Comparison of ENCODE assay signal across 28 cellular contexts in the genomic region with DNA sequence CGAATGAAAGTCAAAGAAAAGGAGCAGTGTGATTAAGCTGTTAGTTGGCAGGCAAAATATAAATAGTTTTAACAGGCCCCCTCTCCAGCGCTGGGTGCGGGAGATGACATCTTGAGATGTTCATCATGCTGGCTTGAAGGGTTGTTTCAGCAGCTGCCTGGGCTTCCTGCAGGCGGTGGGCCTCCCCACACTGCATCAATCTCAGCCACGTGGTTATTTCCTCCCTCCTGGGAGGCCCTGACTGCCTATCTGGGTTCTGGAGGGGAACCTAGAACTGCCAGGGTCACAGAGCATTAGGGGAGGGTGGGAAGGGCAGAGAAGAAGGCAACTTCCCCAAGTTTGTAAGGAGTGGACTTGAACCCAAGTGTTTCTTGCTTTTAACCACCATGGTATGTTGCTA.
"Had no signal": no experiment of that assay in that cellular context is flagged by ENCODE, and none has a peak within 500 bp of the region (broad histone marks: within the 10 kb centered on the region; RNA-seq: fewer than 3 reads in every experiment).

No MANE protein-coding gene starts in this region.

- H3K4me1 ChIP-seq: left lung, lower lobe of right lung, parathyroid adenoma, right atrium auricular region, right lobe of liver, tibial nerve, vagina had no signal

- H3K4me2 ChIP-seq: neural progenitor cell, smooth muscle cell had no signal

- H3K9ac ChIP-seq: neural progenitor cell, parathyroid adenoma had no signal

- H3K79me2 ChIP-seq: parathyroid adenoma had no signal

- H3K27ac ChIP-seq: left lung, lower lobe of right lung, neural progenitor cell, neutrophil, parathyroid adenoma, right atrium auricular region, right lobe of liver, tibial nerve, vagina had no signal

- H3K27me3 ChIP-seq: neural progenitor cell, right atrium auricular region, right lobe of liver, tibial nerve, vagina had no signal

- H3K9me3 ChIP-seq: left lung, lower lobe of right lung, neutrophil, right atrium auricular region, right lobe of liver, vagina had no signal

- H3K36me3 ChIP-seq: left lung, lower lobe of right lung, neural progenitor cell, neutrophil, right atrium auricular region, right lobe of liver, tibial nerve, vagina had no signal

- DNase-seq: hypothalamus; immature natural killer cell; kidney; left colon; left lung; lower lobe of right lung; mammary epithelial cell; mesenchymal stem cell; naive B cell; natural killer cell; nephron progenitor cell; occipital lobe; right lobe of liver; stimulated activated CD4-positive, alpha-beta T cell treated with anti-CD3 and anti-CD28 coated beads, Interleukin-1b, Interleukin-23, amount 100 ng/mL, for 48 hours; stimulated activated CD4-positive, alpha-beta T cell treated with anti-CD3 and anti-CD28 coated beads, Interleukin-2, amount 100 ng/mL, for 48 hours; stimulated activated CD4-positive, alpha-beta T cell treated with anti-CD3 and anti-CD28 coated beads, Interleukin-4, amount 100 ng/mL, for 4 hours; stimulated activated CD8-positive, alpha-beta memory T cell treated with anti-CD3 and anti-CD28 coated beads, Interleukin-4, amount 100 ng/mL, for 48 hours; stimulated activated naive CD4-positive, alpha-beta T cell treated with Interleukin-2 at 50 U/mL for 16 hours; stimulated activated naive CD8-positive, alpha-beta T cell treated with anti-CD3 and anti-CD28 coated beads, Interleukin-15, amount 100 ng/mL, for 72 hours; substantia nigra had no signal

- H3K4me3 ChIP-seq: left lung, lower lobe of right lung, neural progenitor cell, right atrium auricular region, right lobe of liver, smooth muscle cell, tibial nerve, vagina had no signal

- ATAC-seq: left colon; left lung; lower lobe of right lung; natural killer cell; right lobe of liver; stimulated activated memory B cell treated with anti-CD40 and anti-IgM and Interleukin-4, amounts not matched to agents 10 μg/mL and 1 μg/mL and 100 μg/mL, for 72 hours; stimulated activated naive CD8-positive, alpha-beta T cell treated with anti-CD3 and anti-CD28 coated beads, Interleukin-15, amount 100 ng/mL, for 72 hours had no signal
